Comparison of ENCODE assay signal across 8 cellular contexts in genomic region chr10:99430451-99431189, GRCh38. TPM values are rescaled to one million over a fixed set of nuclear protein-coding genes. Genes with fewer than 3 reads are reported as not detected.
DNase-seq lines count a peak whose midpoint lies in the region; ATAC-seq, FAIRE-seq and TF ChIP-seq lines count a peak whose summit lies in the region.

TSS of gene GOT1 (minus strand) at chr10:99430624. CDS start at chr10:99430565, 59 bp downstream.

- H3K9me3 ChIP-seq in iPS-20b (ENCODE audit: insufficient read depth, low read depth, low read length) = no peaks in the 10 kb centered on the region

- peaks cover 4% of the 10 kb centered on the region for H3K36me3 ChIP-seq in bronchial epithelial cell (ENCODE audit: control insufficient read depth, insufficient read depth, low read length)
- peaks cover 2% of the 10 kb centered on the region for H3K36me3 ChIP-seq in iPS-20b (ENCODE audit: insufficient read depth, low read depth, low read length)

- TF ChIP-seq CTCF in AG04449 (IDR thresholded peaks at IDR 0.05; ENCODE audit: insufficient read depth, low read length, missing control alignments) (no peak), WI38 (IDR thresholded peaks at IDR 0.05; ENCODE audit: low read depth, low read length) (no peak), bronchial epithelial cell (IDR thresholded peaks at IDR 0.05; ENCODE audit: insufficient read depth, low read length, severe bottlenecking) (no peak)

- FAIRE-seq in bronchial epithelial cell (lab: Jason Lieb, UNC) = peak; percentile 64

- H3K27ac ChIP-seq in iPS-20b (ENCODE audit: low read length) = peak within 1 kb of the TSS; percentile 59
- peak within 1 kb of the TSS; percentile 71 to 97 (median 92) for H3K27ac ChIP-seq in skin epidermis

- POLR2A ChIA-PET in AG04449 (lab: Yijun Ruan, JAX) = interaction anchor here (0.5 to 1.0 kb wide), 6 partner anchors 9 to 180 kb away, joined by 3 to 6 read pairs (median 3); no protein-coding TSS in a partner anchor

- CTCF ChIA-PET in AG04449 (lab: Yijun Ruan, JAX) = interaction anchor here (0.8 to 5.4 kb wide), 10 partner anchors 11 to 283 kb away, joined by 3 to 35 read pairs (median 4); no protein-coding TSS in a partner anchor

- no peaks in the 10 kb centered on the region for H3K27me3 ChIP-seq in bronchial epithelial cell (ENCODE audit: control insufficient read depth, insufficient read depth, low read length)
- H3K27me3 ChIP-seq in iPS-20b (ENCODE audit: insufficient read depth, low read length) = no peaks in the 10 kb centered on the region

- peaks cover 6% of the 10 kb centered on the region; the same call in 1 of the 2 replicates for H3K4me1 ChIP-seq in iPS-20b (ENCODE audit: insufficient read depth, low read length)

- DNase-seq in AG04449 (ENCODE audit: low read depth, low spot score) (peak; percentile 93), NCI-H2227 treated with DMSO at 0.1 percent for 48 hours (lab: John Stamatoyannopoulos, UW) (peak; percentile 95), bronchial epithelial cell (ENCODE audit: low read depth) (peak; percentile 99)

- H3K4me3 ChIP-seq in AG04449 (ENCODE audit: low read depth, low read length) (peak within 1 kb of the TSS; percentile 100), WI38 (ENCODE audit: low read depth, low read length) (peak within 1 kb of the TSS; percentile 100), bronchial epithelial cell (ENCODE audit: low read depth, low read length) (peak within 1 kb of the TSS; percentile 98), iPS-20b (ENCODE audit: low read length) (peak within 1 kb of the TSS; percentile 93), skin epidermis (peak within 1 kb of the TSS; percentile 50 to 91 (median 82))

- ATAC-seq in GM18907 (IDR thresholded peaks at IDR 0.05; ENCODE audit: unreplicated experiment) (peak; percentile 96), HG03159 (IDR thresholded peaks at IDR 0.05; ENCODE audit: unreplicated experiment) (peak; percentile 94)

- peak within 1 kb of the TSS; percentile 92 for H3K9ac ChIP-seq in iPS-20b (ENCODE audit: low read depth, low read length)

RNA-seq across cellular contexts. Expression of gene GOT1, which starts in this region (rescaled TPM):
- total RNA-seq in bronchial epithelial cell = 62.9 and 67.9 TPM in 2 replicates

Comparison
In these comparisons a context has a peak if more than half of its experiments do, and no peak if none do; other contexts are left out.
1. Peak in every context shown above with its lines: DNase-seq, ATAC-seq, H3K4me3 ChIP-seq and H3K27ac ChIP-seq.